ENCODE assay signal across 19 cellular contexts in the genomic region with DNA sequence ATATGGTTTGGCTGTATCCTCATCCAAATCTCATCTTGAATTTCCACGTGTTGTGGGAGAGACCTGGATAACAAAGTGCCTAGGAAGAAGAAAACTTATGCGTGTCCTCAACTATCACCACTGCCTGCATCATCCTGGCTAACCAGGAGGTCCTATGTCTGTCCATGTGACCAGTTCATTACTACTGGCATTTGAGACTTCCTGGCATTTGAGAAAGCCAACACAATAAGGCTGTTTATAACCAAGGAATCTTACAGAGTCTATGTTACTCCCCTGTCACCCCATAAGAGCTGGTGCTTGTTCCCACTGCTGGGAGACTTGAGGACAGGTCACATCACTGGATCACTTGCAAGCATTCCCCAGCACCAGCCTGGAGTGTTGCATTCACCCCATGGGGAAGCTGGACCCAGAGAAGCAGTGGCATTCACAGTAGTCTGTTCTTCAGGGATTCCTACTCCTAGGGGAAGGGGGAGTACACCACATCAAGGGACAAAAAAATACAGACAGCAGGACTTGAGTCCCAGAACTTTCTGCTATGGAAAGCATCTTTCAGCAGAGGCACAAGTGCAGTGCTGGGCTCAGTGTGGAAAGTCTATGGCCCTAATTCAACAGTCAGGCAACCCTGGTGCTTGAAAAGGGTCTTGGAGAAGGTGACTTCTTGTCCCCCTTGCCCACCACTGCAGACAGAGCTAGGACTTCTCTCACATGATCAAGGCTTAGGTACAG.
A peak's percentile ranks its signal among the peaks of the same experiment; 100 is the strongest.
DNase-seq lines count a peak whose midpoint lies in the region; ATAC-seq and TF ChIP-seq lines count a peak whose summit lies in the region.
"Had no signal": no experiment of that assay in that cellular context is flagged by ENCODE, and none has a peak within 500 bp of the region (broad histone marks: within the 10 kb centered on the region; RNA-seq: fewer than 3 reads in every experiment).

No MANE protein-coding gene starts in this region.

- DNase-seq in DND-41 (no peak), SJSA1 (ENCODE audit: low read depth in 1 of 2, low spot score in 2 of 2) (peak in 1 of 2 experiments; percentile 54), fibroblast of lung (ENCODE audit: low read depth in 2 of 2) (peak in 1 of 2 donors; percentile 30), omental fat pad (ENCODE audit: low spot score) (no peak), HuH-7 (ENCODE audit: low spot score) (no peak), NCI-H1436 (lab: John Stamatoyannopoulos, UW) (no peak)
- DNase-seq: activated CD4-positive, alpha-beta T cell treated with anti-CD3 and anti-CD28 coated beads, Interleukin-2, amount 10 ng/mL, durations not matched to agents 7 days and 5 days; activated T-cell treated with anti-CD3 and anti-CD28 coated beads, Interleukin-2, amount 50 U/mL, for 1 hour; central memory CD4-positive, alpha-beta T cell; endodermal cell; KG1; NCI-H1417; occipital lobe; stimulated activated naive CD8-positive, alpha-beta T cell treated with anti-CD3 and anti-CD28 coated beads, Interleukin-15, Interleukin-2, amounts not matched to agents 100 U/mL and 50 U/mL, for 24 hours had no signal

- H3K36me3 ChIP-seq in DND-41 (ENCODE audit: insufficient read depth, low read length), result no peaks in the 10 kb centered on the region
- H3K36me3 ChIP-seq in SJSA1, result no peaks in the 10 kb centered on the region
- no peaks in the 10 kb centered on the region for H3K36me3 ChIP-seq in fibroblast of lung (ENCODE audit: control insufficient read depth, insufficient read depth, low read length)
- H3K36me3 ChIP-seq: vagina had no signal

- no peaks in the 10 kb centered on the region for H3K27me3 ChIP-seq in DND-41 (ENCODE audit: insufficient read depth, low read length, poor library complexity)
- H3K27me3 ChIP-seq in SJSA1 (replicated peaks), result no peaks in the 10 kb centered on the region
- H3K27me3 ChIP-seq in fibroblast of lung (ENCODE audit: control insufficient read depth, insufficient read depth, low read length), result no peaks in the 10 kb centered on the region
- H3K27me3 ChIP-seq: vagina had no signal

- H3K4me2 ChIP-seq in DND-41 (ENCODE audit: insufficient read depth, low read length) (no peak overlapping the region), fibroblast of lung (ENCODE audit: extremely low read depth, insufficient read depth, low read length) (no peak overlapping the region)

- no peaks in the 10 kb centered on the region for H3K79me2 ChIP-seq in DND-41 (ENCODE audit: insufficient read depth, low read length)
- no peaks in the 10 kb centered on the region for H3K79me2 ChIP-seq in fibroblast of lung (ENCODE audit: control insufficient read depth, insufficient read depth, low read length)

- H2AFZ ChIP-seq in DND-41 (ENCODE audit: low read depth, low read length) (0 out of 2 replicates have a peak overlapping the region, but pooled peaks have one; percentile 6), fibroblast of lung (ENCODE audit: low read length) (no peak overlapping the region)

- H3K4me3 ChIP-seq in DND-41 (ENCODE audit: low read depth in 1 of 2, low read length in 2 of 2), result no peak overlapping the region
- H3K4me3 ChIP-seq in SJSA1, result no peak overlapping the region
- no peak overlapping the region for H3K4me3 ChIP-seq in fibroblast of lung (replicated peaks in 1 of 4; ENCODE audit: control extremely low read depth in 1 of 4, insufficient read depth in 1 of 4, low read depth in 3 of 4, low read length in 4 of 4)
- H3K4me3 ChIP-seq: SK-N-MC, vagina had no signal

- H3K9ac ChIP-seq in DND-41 (ENCODE audit: low read depth, low read length) (no peak overlapping the region), fibroblast of lung (ENCODE audit: insufficient read depth, low read length) (no peak overlapping the region)

- H3K4me1 ChIP-seq in DND-41 (ENCODE audit: insufficient read depth, low read length) (0 out of 2 replicates have a peak, but pooled peaks cover 4% of the 10 kb centered on the region), SJSA1 (replicated peaks) (peaks cover 36% of the 10 kb centered on the region), fibroblast of lung (ENCODE audit: control insufficient read depth, extremely low read depth, insufficient read depth, low read length) (peaks cover 24% of the 10 kb centered on the region)

- ATAC-seq in DND-41 (ENCODE audit: insufficient read depth, low read depth) (no peak), omental fat pad (ENCODE audit: low FRiP score) (peak; percentile 22), GM21825 (IDR thresholded peaks at IDR 0.05; ENCODE audit: unreplicated experiment) (no peak), HG03439 (IDR thresholded peaks at IDR 0.05; ENCODE audit: unreplicated experiment) (no peak)
- ATAC-seq: activated naive CD4-positive, alpha-beta T cell treated with anti-CD3 and anti-CD28 coated beads, Interleukin-2, amount 50 U/mL, for 72 hours; stimulated activated naive CD8-positive, alpha-beta T cell treated with anti-CD3 and anti-CD28 coated beads, Interleukin-15, Interleukin-2, amounts not matched to agents 100 U/mL and 50 U/mL, for 24 hours had no signal

- peak overlapping the region; percentile 14 for H3K27ac ChIP-seq in DND-41 (ENCODE audit: low read length)
- H3K27ac ChIP-seq in SJSA1, result peak overlapping the region; percentile 75
- peak overlapping the region; percentile 67 for H3K27ac ChIP-seq in fibroblast of lung (ENCODE audit: insufficient read depth, low read length)
- H3K27ac ChIP-seq: SK-N-MC, vagina had no signal

- H4K20me1 ChIP-seq in DND-41 (ENCODE audit: insufficient read depth, low read length), result no peaks in the 10 kb centered on the region
- H4K20me1 ChIP-seq in fibroblast of lung (ENCODE audit: control insufficient read depth, extremely low read depth, insufficient read depth, low read length), result no peaks in the 10 kb centered on the region

- H3K9me3 ChIP-seq in DND-41 (ENCODE audit: insufficient read depth, low read length, severe bottlenecking) (peaks cover 3% of the 10 kb centered on the region), SJSA1 (replicated peaks) (peaks cover 3% of the 10 kb centered on the region; the same call in 1 of the 2 replicates), fibroblast of lung (ENCODE audit: control insufficient read depth, insufficient read depth, low read depth, low read length) (no peaks in the 10 kb centered on the region)
- H3K9me3 ChIP-seq: vagina had no signal

- TF ChIP-seq CTCF in DND-41 (IDR thresholded peaks at IDR 0.05; ENCODE audit: borderline replicate concordance, extremely low read depth, low read length, poor library complexity, severe bottlenecking) (no peak), fibroblast of lung (conservative IDR thresholded peaks at IDR 0.05 in 1 of 2, IDR thresholded peaks at IDR 0.05 in 1 of 2; ENCODE audit: low read depth in 1 of 2, low read length in 2 of 2) (no peak), omental fat pad (IDR thresholded peaks at IDR 0.05) (no peak)

Comparison
In these comparisons a context has a peak if more than half of its experiments do, and no peak if none do; other contexts are left out.
1. H3K27ac ChIP-seq: peak in every context shown above with its lines; median percentile 75 in SJSA1; 67 in fibroblast of lung; 14 in DND-41.